In genomic region chr17:17928422-17929386, GRCh38 we compare ENCODE assay signal across 13 cellular contexts. TPM values are rescaled to one million over a fixed set of nuclear protein-coding genes. Genes with fewer than 3 reads are reported as not detected.
A peak's percentile ranks its signal among the peaks of the same experiment; 100 is the strongest.
DNase-seq lines count a peak whose midpoint lies in the region; ATAC-seq and TF ChIP-seq lines count a peak whose summit lies in the region.
"Had no signal": no experiment of that assay in that cellular context is flagged by ENCODE, and none has a peak within 500 bp of the region (broad histone marks: within the 10 kb centered on the region; RNA-seq: fewer than 3 reads in every experiment).

No MANE protein-coding gene starts in this region.

- no peak for DNase-seq in coronary artery (ENCODE audit: low spot score)
- DNase-seq in kidney tubule cell (ENCODE audit: low spot score), result peak; percentile 18
- DNase-seq in renal cortical epithelial cell (ENCODE audit: low read depth), result peak; percentile 70
- DNase-seq in CD1c-positive myeloid dendritic cell (ENCODE audit: extremely low spot score), result no peak
- no peak for DNase-seq in DMS153 (lab: John Stamatoyannopoulos, UW)
- DNase-seq in activated CD8-positive, alpha-beta T cell treated with anti-CD3 and anti-CD28 coated beads, Interleukin-2, amount 10 ng/mL, durations not matched to agents 7 days and 5 days, result no peak
- DNase-seq: activated T-cell treated with anti-CD3 and anti-CD28 coated beads, Interleukin-2, amount 50 U/mL, for 24 hours; body of pancreas had no signal

- no peaks in the 10 kb centered on the region for H3K9me3 ChIP-seq in HEK293 (ENCODE audit: control insufficient read depth, insufficient read depth, low read depth, low read length)
- H3K9me3 ChIP-seq: body of pancreas had no signal

- no peak overlapping the region for H3K27ac ChIP-seq in HEK293 (ENCODE audit: extremely low read depth, low read depth, low read length)
- H3K27ac ChIP-seq in coronary artery, result peak overlapping the region; percentile 53 to 78
- H3K27ac ChIP-seq: KMS-11 had no signal

- H3K36me3 ChIP-seq in HEK293 (ENCODE audit: control insufficient read depth in 2 of 2, insufficient read depth in 1 of 2, low read length in 2 of 2), result no peaks in the 10 kb centered on the region

- no peaks in the 10 kb centered on the region for H3K36me3 Mint-ChIP-seq in activated CD8-positive, alpha-beta T cell treated with anti-CD3 and anti-CD28 coated beads, Interleukin-2, amount 10 ng/mL, durations not matched to agents 7 days and 5 days (ENCODE audit: low read depth)
- H3K36me3 Mint-ChIP-seq: memory B cell had no signal

- H3K4me3 Mint-ChIP-seq in activated CD8-positive, alpha-beta T cell treated with anti-CD3 and anti-CD28 coated beads, Interleukin-2, amount 10 ng/mL, durations not matched to agents 7 days and 5 days, result no peak overlapping the region
- H3K4me3 Mint-ChIP-seq: activated T-cell treated with anti-CD3 and anti-CD28 coated beads, Interleukin-2, amount 50 U/mL, for 24 hours; B cell; memory B cell had no signal

- no peaks in the 10 kb centered on the region for H3K9me3 Mint-ChIP-seq in activated CD8-positive, alpha-beta T cell treated with anti-CD3 and anti-CD28 coated beads, Interleukin-2, amount 10 ng/mL, durations not matched to agents 7 days and 5 days (ENCODE audit: insufficient read depth)
- H3K9me3 Mint-ChIP-seq: activated T-cell treated with anti-CD3 and anti-CD28 coated beads, Interleukin-2, amount 50 U/mL, for 24 hours had no signal

- H3K27ac Mint-ChIP-seq in activated CD8-positive, alpha-beta T cell treated with anti-CD3 and anti-CD28 coated beads, Interleukin-2, amount 10 ng/mL, durations not matched to agents 7 days and 5 days, result no peak overlapping the region
- H3K27ac Mint-ChIP-seq: activated T-cell treated with anti-CD3 and anti-CD28 coated beads, Interleukin-2, amount 50 U/mL, for 24 hours; B cell; memory B cell had no signal

- CTCF ChIA-PET in HEK293 (lab: Yijun Ruan, JAX), result interaction anchor here (0.6 to 2.0 kb wide), 5 partner anchors 9 to 140 kb away, joined by 3 to 16 read pairs (median 3); no protein-coding TSS in a partner anchor
- CTCF ChIA-PET in activated CD8-positive, alpha-beta T cell treated with anti-CD3 and anti-CD28 coated beads, Interleukin-2, amount 10 ng/mL, durations not matched to agents 7 days and 5 days (lab: Charles Lee), result interaction anchor here (0.8 to 2.9 kb wide), 4 partner anchors 10 to 32 kb away, joined by 3 to 11 read pairs (median 5); no protein-coding TSS in a partner anchor

- ATAC-seq in activated CD8-positive, alpha-beta T cell treated with anti-CD3 and anti-CD28 coated beads, Interleukin-2, amount 10 ng/mL, durations not matched to agents 7 days and 5 days, result no peak
- ATAC-seq in HG03521 (IDR thresholded peaks at IDR 0.05; ENCODE audit: unreplicated experiment), result no peak
- ATAC-seq: body of pancreas had no signal

- no peaks in the 10 kb centered on the region for H3K4me1 Mint-ChIP-seq in activated CD8-positive, alpha-beta T cell treated with anti-CD3 and anti-CD28 coated beads, Interleukin-2, amount 10 ng/mL, durations not matched to agents 7 days and 5 days (ENCODE audit: low read depth)

- peaks cover 7% of the 10 kb centered on the region; the same call in 1 of the 2 replicates for H3K4me1 ChIP-seq in HEK293 (ENCODE audit: control insufficient read depth, insufficient read depth, low read length)

- H3K27me3 Mint-ChIP-seq in activated CD8-positive, alpha-beta T cell treated with anti-CD3 and anti-CD28 coated beads, Interleukin-2, amount 10 ng/mL, durations not matched to agents 7 days and 5 days (ENCODE audit: low read depth), result no peaks in the 10 kb centered on the region
- H3K27me3 Mint-ChIP-seq: activated T-cell treated with anti-CD3 and anti-CD28 coated beads, Interleukin-2, amount 50 U/mL, for 24 hours; B cell; memory B cell had no signal

- H3K4me3 ChIP-seq in HEK293 (ENCODE audit: low read depth, low read length) (no peak overlapping the region), coronary artery (peak overlapping the region; percentile 11)
- H3K4me3 ChIP-seq: body of pancreas had no signal

- POLR2A ChIA-PET in HEK293 (lab: Yijun Ruan, JAX), result interaction anchor here (1.3 kb wide), 1 partner anchor 44 kb away, joined by 3 read pairs; the partner anchor contains the start of genes DRC3 and TOM1L2
- POLR2A ChIA-PET in activated CD8-positive, alpha-beta T cell treated with anti-CD3 and anti-CD28 coated beads, Interleukin-2, amount 10 ng/mL, durations not matched to agents 7 days and 5 days (lab: Charles Lee), result no interaction called here

- TF ChIP-seq CTCF in HEK293 (tag by site-specific recombination; IDR thresholded peaks at IDR 0.05) (no peak), coronary artery (IDR thresholded peaks at IDR 0.05) (no peak)

TF ChIP-seq in HEK293, 187 proteins besides CTCF, POLR2A, EP300 and RAD21:
- TF ChIP-seq GLIS1 (tag by site-specific recombination; IDR thresholded peaks at IDR 0.05), result peak; percentile 48
- no peak for TF ChIP-seq ZNF398 (tag by site-specific recombination; IDR thresholded peaks at IDR 0.05)

RNA-seq across cellular contexts. Expression of gene TOM1L2, which starts 43.5 kb away (rescaled TPM):
- 15.3 and 58.5 TPM in 2 replicates for total RNA-seq in renal cortical epithelial cell
- 10 to 100 TPM; 22.1 to 25.0 TPM for total RNA-seq in activated CD8-positive, alpha-beta T cell treated with anti-CD3 and anti-CD28 coated beads, Interleukin-2, amount 10 ng/mL, durations not matched to agents 7 days and 5 days

RNA-seq across cellular contexts. Expression of gene DRC3, which starts 44.0 kb away (rescaled TPM):
- total RNA-seq in renal cortical epithelial cell, result 2.6 and 6.1 TPM in 2 replicates
- total RNA-seq in activated CD8-positive, alpha-beta T cell treated with anti-CD3 and anti-CD28 coated beads, Interleukin-2, amount 10 ng/mL, durations not matched to agents 7 days and 5 days, result under 1 TPM; 0.70 to 0.95 TPM

Comparison
In these comparisons a context has a peak if more than half of its experiments do, and no peak if none do; other contexts are left out.
1. DNase-seq: peak in kidney tubule cell (single experiment) and renal cortical epithelial cell (single experiment); none in coronary artery (single experiment), CD1c-positive myeloid dendritic cell (single experiment), DMS153 (single experiment) and activated CD8-positive, alpha-beta T cell treated with anti-CD3 and anti-CD28 coated beads, Interleukin-2, amount 10 ng/mL, durations not matched to agents 7 days and 5 days (single experiment).